In the genomic region with DNA sequence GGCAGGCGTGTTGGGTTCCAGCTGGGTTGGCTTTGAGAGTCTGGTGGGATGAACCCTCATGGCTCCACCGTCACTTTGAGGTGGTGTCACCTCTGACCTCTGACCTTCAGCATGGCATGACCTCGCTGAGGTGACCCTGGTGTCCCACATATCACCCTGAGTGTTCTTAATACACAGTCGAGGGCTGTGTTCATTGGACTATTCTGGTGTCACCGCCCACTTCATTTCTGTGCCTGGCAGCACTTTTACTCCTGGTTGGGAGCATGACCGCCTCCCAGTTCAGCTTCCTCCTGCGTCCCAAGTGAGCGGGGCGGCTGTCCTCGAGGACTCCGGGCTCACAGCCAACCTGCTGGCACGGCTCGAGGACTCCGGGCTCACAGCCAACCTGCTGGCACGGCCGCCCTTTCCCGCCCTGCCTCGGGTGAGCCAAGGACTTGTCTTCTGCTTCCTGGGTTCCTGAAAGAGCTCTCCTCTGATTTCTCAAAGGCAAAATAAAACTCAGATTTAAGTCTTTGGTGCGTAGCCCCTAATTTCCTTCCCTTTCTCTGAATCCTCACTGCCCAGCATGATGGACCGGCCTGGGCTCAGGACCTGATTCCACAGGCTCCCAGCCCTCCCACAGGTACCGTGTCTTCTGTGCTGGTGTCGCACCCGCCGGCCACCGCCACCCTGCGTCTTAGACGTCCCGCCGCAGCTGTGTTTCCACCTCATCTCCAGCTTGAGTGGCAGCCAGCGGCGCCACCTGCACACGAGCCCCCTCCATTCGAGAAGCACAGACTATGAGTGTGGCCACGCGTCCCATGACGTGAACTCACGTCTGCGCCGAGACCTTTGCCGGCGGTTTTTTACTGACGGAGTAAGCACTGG, we compare ENCODE assay signal across 9 cellular contexts. TPM values are rescaled to one million over a fixed set of nuclear protein-coding genes. Genes with fewer than 3 reads are reported as not detected.
A peak's percentile ranks its signal among the peaks of the same experiment; 100 is the strongest.
DNase-seq lines count a peak whose midpoint lies in the region; ATAC-seq and TF ChIP-seq lines count a peak whose summit lies in the region.
"Had no signal": no experiment of that assay in that cellular context is flagged by ENCODE, and none has a peak within 500 bp of the region (broad histone marks: within the 10 kb centered on the region; RNA-seq: fewer than 3 reads in every experiment).

No MANE protein-coding gene starts in this region.

- H3K27ac ChIP-seq in sigmoid colon, result peak overlapping the region; percentile 55 to 75 (median 67)

- intact Hi-C loops in cardiac septum (cut with DNase I) (no loop called here), sigmoid colon (cut with DNase I) (no loop called here)

- peak in 1 of 4 donors; percentile 68 for TF ChIP-seq EP300 in sigmoid colon (IDR thresholded peaks at IDR 0.05)

- H3K4me3 ChIP-seq in BE2C (ENCODE audit: low read depth, low read length), result no peak overlapping the region
- no peak overlapping the region for H3K4me3 ChIP-seq in sigmoid colon
- H3K4me3 ChIP-seq: skin epidermis had no signal

- no peaks in the 10 kb centered on the region for H3K9me3 ChIP-seq in BE2C
- H3K9me3 ChIP-seq in sigmoid colon, result no peaks in the 10 kb centered on the region

- H3K36me3 ChIP-seq in BE2C (peaks cover 17% of the 10 kb centered on the region), sigmoid colon (no peaks in the 10 kb centered on the region)

- WGBS in sigmoid colon, 2 donors, result 30 to 68% methylated on average over 42 of the region's 42 CpGs

- H3K4me3 Mint-ChIP-seq in activated CD8-positive, alpha-beta T cell treated with anti-CD3 and anti-CD28 coated beads, Interleukin-2, amount 10 ng/mL, durations not matched to agents 7 days and 5 days, result no peak overlapping the region

- H3K4me1 Mint-ChIP-seq in activated CD8-positive, alpha-beta T cell treated with anti-CD3 and anti-CD28 coated beads, Interleukin-2, amount 10 ng/mL, durations not matched to agents 7 days and 5 days (ENCODE audit: low read depth), result peaks cover 18% of the 10 kb centered on the region

- no peak for TF ChIP-seq CTCF in BE2C (IDR thresholded peaks at IDR 0.05; ENCODE audit: low read depth, low read length)
- no peak for TF ChIP-seq CTCF in sigmoid colon (IDR thresholded peaks at IDR 0.05)

- H3K27me3 ChIP-seq in BE2C (no peaks in the 10 kb centered on the region), sigmoid colon (no peaks in the 10 kb centered on the region)

- H3K9me3 Mint-ChIP-seq in activated CD8-positive, alpha-beta T cell treated with anti-CD3 and anti-CD28 coated beads, Interleukin-2, amount 10 ng/mL, durations not matched to agents 7 days and 5 days (ENCODE audit: insufficient read depth), result no peaks in the 10 kb centered on the region

- DNase-seq in BE2C (peak; percentile 77), NCI-H1105 treated with DMSO at 0.1 percent for 48 hours (lab: John Stamatoyannopoulos, UW) (peak; percentile 97), cardiac septum (ENCODE audit: low spot score) (peak; percentile 91), sigmoid colon (peak; percentile 95)
- no peak for DNase-seq in activated CD8-positive, alpha-beta T cell treated with anti-CD3 and anti-CD28 coated beads, Interleukin-2, amount 10 ng/mL, durations not matched to agents 7 days and 5 days

- H3K4me1 ChIP-seq in BE2C (peaks cover 2% of the 10 kb centered on the region; the same call in 1 of the 2 replicates), sigmoid colon (peaks cover 0 to 19% (median 15%) of the 10 kb centered on the region in 4 donors)

- CTCF ChIA-PET in activated CD8-positive, alpha-beta T cell treated with anti-CD3 and anti-CD28 coated beads, Interleukin-2, amount 10 ng/mL, durations not matched to agents 7 days and 5 days (lab: Charles Lee), result no interaction called here

- peak overlapping the region; percentile 13 for H3K27ac Mint-ChIP-seq in activated CD8-positive, alpha-beta T cell treated with anti-CD3 and anti-CD28 coated beads, Interleukin-2, amount 10 ng/mL, durations not matched to agents 7 days and 5 days

- POLR2A ChIA-PET in activated CD8-positive, alpha-beta T cell treated with anti-CD3 and anti-CD28 coated beads, Interleukin-2, amount 10 ng/mL, durations not matched to agents 7 days and 5 days (lab: Charles Lee), result interaction anchor here (0.6 kb wide), 1 partner anchor 94 kb away, joined by 3 read pairs; no protein-coding TSS in a partner anchor

- H3K36me3 Mint-ChIP-seq in activated CD8-positive, alpha-beta T cell treated with anti-CD3 and anti-CD28 coated beads, Interleukin-2, amount 10 ng/mL, durations not matched to agents 7 days and 5 days (ENCODE audit: low read depth), result peaks cover 10% of the 10 kb centered on the region

- TF ChIP-seq POLR2A in sigmoid colon (IDR thresholded peaks at IDR 0.05), result no peak

- H3K27me3 Mint-ChIP-seq in activated CD8-positive, alpha-beta T cell treated with anti-CD3 and anti-CD28 coated beads, Interleukin-2, amount 10 ng/mL, durations not matched to agents 7 days and 5 days (ENCODE audit: low read depth), result no peaks in the 10 kb centered on the region

- no peak for ATAC-seq in activated CD8-positive, alpha-beta T cell treated with anti-CD3 and anti-CD28 coated beads, Interleukin-2, amount 10 ng/mL, durations not matched to agents 7 days and 5 days
- ATAC-seq in HG03469 (IDR thresholded peaks at IDR 0.05; ENCODE audit: unreplicated experiment) (no peak), HG02588 (IDR thresholded peaks at IDR 0.05; ENCODE audit: unreplicated experiment) (no peak), GM18517 (IDR thresholded peaks at IDR 0.05; ENCODE audit: unreplicated experiment) (no peak)

RNA-seq across cellular contexts. Expression of gene ATP4B, which starts 10.4 kb away (rescaled TPM):
- polyA plus RNA-seq in BE2C (2012; ENCODE audit: insufficient read depth, insufficient read length, low read depth), result not detected
- total RNA-seq in activated CD8-positive, alpha-beta T cell treated with anti-CD3 and anti-CD28 coated beads, Interleukin-2, amount 10 ng/mL, durations not matched to agents 7 days and 5 days, result not detected
- not detected for total RNA-seq in cardiac septum
- total RNA-seq in sigmoid colon, result not detected
- polyA plus RNA-seq in sigmoid colon, result not detected

RNA-seq across cellular contexts. Expression of gene GRK1, which starts 19.4 kb away (rescaled TPM):
- not detected for polyA plus RNA-seq in BE2C (2012; ENCODE audit: insufficient read depth, insufficient read length, low read depth)
- total RNA-seq in activated CD8-positive, alpha-beta T cell treated with anti-CD3 and anti-CD28 coated beads, Interleukin-2, amount 10 ng/mL, durations not matched to agents 7 days and 5 days, result under 1 TPM in 1 of 2 experiments, not detected in 1; 0.05 TPM
- total RNA-seq in cardiac septum (0.48 TPM), sigmoid colon (under 1 TPM in 1 of 4 donors, not detected in 3; 0.28 TPM)
- under 1 TPM in 1 of 3 donors, not detected in 2; 0.10 TPM for polyA plus RNA-seq in sigmoid colon
